ENCODE assay signal across 1 cellular context in the genomic region with DNA sequence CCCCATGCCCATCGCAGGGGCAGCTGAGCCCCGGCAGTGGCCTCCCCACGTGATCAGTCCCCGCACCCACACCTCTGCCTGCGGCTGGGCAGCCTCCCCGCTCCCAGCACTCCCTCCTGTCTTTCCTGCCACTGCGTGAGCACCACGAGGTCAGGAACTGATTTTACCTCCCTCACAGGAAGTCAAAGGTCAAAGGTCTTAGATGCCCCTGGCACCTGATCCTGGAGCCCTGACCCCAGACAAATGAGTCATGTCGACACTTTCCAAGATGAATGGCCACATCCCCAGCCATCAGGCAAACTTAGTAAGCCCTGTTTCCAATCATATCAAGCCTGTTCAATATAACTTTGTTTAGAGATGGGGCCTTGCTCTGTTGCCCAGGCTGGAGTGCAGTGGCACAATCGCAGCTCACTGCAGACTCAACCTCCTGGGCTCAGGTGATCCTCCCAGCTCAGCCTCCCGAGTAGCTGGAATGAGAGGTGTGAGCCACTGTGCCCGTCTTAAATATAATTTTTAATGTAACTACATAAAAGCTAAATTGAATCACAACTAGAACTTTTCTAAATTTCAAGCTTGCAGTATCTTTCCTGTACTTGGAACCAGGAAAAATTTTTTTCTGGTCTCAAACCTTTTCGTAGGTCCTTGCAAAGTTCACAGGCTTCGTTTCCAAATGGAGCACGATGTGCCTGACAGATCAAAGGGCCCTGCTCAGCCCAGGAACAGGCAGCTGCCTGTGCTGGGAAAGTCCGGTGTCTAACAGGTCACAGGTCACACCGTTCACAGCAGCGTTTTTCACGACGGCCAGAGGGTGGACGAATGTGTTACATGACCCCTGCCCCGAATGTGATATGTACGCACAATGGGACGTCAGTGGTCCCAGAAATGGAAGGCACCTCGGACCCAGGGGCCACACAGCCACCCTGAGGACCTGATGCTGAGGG.
TF ChIP-seq lines count a peak whose summit lies in the region.

No MANE protein-coding gene starts in this region.

TF ChIP-seq in HepG2, 621 proteins besides CTCF, POLR2A, EP300 and RAD21 (continued from another document and continues in another):
- TF ChIP-seq, protein P1, sequence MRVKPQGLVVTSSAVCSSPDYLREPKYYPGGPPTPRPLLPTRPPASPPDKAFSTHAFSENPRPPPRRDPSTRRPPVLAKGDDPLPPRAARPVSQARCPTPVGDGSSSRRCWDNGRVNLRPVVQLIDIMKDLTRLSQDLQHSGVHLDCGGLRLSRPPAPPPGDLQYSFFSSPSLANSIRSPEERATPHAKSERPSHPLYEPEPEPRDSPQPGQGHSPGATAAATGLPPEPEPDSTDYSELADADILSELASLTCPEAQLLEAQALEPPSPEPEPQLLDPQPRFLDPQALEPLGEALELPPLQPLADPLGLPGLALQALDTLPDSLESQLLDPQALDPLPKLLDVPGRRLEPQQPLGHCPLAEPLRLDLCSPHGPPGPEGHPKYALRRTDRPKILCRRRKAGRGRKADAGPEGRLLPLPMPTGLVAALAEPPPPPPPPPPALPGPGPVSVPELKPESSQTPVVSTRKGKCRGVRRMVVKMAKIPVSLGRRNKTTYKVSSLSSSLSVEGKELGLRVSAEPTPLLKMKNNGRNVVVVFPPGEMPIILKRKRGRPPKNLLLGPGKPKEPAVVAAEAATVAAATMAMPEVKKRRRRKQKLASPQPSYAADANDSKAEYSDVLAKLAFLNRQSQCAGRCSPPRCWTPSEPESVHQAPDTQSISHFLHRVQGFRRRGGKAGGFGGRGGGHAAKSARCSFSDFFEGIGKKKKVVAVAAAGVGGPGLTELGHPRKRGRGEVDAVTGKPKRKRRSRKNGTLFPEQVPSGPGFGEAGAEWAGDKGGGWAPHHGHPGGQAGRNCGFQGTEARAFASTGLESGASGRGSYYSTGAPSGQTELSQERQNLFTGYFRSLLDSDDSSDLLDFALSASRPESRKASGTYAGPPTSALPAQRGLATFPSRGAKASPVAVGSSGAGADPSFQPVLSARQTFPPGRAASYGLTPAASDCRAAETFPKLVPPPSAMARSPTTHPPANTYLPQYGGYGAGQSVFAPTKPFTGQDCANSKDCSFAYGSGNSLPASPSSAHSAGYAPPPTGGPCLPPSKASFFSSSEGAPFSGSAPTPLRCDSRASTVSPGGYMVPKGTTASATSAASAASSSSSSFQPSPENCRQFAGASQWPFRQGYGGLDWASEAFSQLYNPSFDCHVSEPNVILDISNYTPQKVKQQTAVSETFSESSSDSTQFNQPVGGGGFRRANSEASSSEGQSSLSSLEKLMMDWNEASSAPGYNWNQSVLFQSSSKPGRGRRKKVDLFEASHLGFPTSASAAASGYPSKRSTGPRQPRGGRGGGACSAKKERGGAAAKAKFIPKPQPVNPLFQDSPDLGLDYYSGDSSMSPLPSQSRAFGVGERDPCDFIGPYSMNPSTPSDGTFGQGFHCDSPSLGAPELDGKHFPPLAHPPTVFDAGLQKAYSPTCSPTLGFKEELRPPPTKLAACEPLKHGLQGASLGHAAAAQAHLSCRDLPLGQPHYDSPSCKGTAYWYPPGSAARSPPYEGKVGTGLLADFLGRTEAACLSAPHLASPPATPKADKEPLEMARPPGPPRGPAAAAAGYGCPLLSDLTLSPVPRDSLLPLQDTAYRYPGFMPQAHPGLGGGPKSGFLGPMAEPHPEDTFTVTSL (CRISPR knock-in tag; IDR thresholded peaks at IDR 0.05; ENCODE audit: borderline replicate concordance) = peak; percentile 85
- TF ChIP-seq BCL6 (CRISPR knock-in tag; IDR thresholded peaks at IDR 0.05) (peak; percentile 67), ZNF589 (CRISPR knock-in tag; conservative IDR thresholded peaks at IDR 0.05) (no peak; the same call in 1 of the 2 replicates), RARG (CRISPR knock-in tag; IDR thresholded peaks at IDR 0.05; ENCODE audit: low read depth) (no peak), ZNF264 (CRISPR knock-in tag; IDR thresholded peaks at IDR 0.05) (peak; percentile 74; the same call in 1 of the 2 replicates), ZNF709 (CRISPR knock-in tag; IDR thresholded peaks at IDR 0.05) (peak; percentile 43; the same call in 1 of the 2 replicates), SIX4 (CRISPR knock-in tag; IDR thresholded peaks at IDR 0.05) (no peak), MAFF (IDR thresholded peaks at IDR 0.05; ENCODE audit: low read depth, low read length) (no peak), CCDC6 (CRISPR knock-in tag; IDR thresholded peaks at IDR 0.05) (peak; percentile 54; the same call in 1 of the 2 replicates), ZBTB38 (CRISPR knock-in tag; IDR thresholded peaks at IDR 0.05) (peak; percentile 77), MLLT10 (CRISPR knock-in tag; IDR thresholded peaks at IDR 0.05) (no peak), ESRRA (CRISPR knock-in tag; IDR thresholded peaks at IDR 0.05; ENCODE audit: low read depth) (peak; percentile 69), GZF1 (CRISPR knock-in tag; IDR thresholded peaks at IDR 0.05) (no peak), SNAI1 (CRISPR knock-in tag; IDR thresholded peaks at IDR 0.05; ENCODE audit: borderline replicate concordance) (0 out of 2 replicates have a peak, but pooled peaks have one; percentile 55), ZNF841 (CRISPR knock-in tag; IDR thresholded peaks at IDR 0.05; ENCODE audit: borderline replicate concordance) (no peak)
- TF ChIP-seq, protein P2, sequence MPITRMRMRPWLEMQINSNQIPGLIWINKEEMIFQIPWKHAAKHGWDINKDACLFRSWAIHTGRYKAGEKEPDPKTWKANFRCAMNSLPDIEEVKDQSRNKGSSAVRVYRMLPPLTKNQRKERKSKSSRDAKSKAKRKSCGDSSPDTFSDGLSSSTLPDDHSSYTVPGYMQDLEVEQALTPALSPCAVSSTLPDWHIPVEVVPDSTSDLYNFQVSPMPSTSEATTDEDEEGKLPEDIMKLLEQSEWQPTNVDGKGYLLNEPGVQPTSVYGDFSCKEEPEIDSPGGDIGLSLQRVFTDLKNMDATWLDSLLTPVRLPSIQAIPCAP (CRISPR knock-in tag; IDR thresholded peaks at IDR 0.05; ENCODE audit: low read depth) = no peak
- TF ChIP-seq, protein P3, sequence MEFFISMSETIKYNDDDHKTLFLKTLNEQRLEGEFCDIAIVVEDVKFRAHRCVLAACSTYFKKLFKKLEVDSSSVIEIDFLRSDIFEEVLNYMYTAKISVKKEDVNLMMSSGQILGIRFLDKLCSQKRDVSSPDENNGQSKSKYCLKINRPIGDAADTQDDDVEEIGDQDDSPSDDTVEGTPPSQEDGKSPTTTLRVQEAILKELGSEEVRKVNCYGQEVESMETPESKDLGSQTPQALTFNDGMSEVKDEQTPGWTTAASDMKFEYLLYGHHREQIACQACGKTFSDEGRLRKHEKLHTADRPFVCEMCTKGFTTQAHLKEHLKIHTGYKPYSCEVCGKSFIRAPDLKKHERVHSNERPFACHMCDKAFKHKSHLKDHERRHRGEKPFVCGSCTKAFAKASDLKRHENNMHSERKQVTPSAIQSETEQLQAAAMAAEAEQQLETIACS (CRISPR knock-in tag; IDR thresholded peaks at IDR 0.05) = no peak
- TF ChIP-seq, protein P4, sequence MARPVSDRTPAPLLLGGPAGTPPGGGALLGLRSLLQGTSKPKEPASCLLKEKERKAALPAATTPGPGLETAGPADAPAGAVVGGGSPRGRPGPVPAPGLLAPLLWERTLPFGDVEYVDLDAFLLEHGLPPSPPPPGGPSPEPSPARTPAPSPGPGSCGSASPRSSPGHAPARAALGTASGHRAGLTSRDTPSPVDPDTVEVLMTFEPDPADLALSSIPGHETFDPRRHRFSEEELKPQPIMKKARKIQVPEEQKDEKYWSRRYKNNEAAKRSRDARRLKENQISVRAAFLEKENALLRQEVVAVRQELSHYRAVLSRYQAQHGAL (CRISPR knock-in tag; IDR thresholded peaks at IDR 0.05; ENCODE audit: not compliant biosample characterization) = no peak
- TF ChIP-seq, protein P5, sequence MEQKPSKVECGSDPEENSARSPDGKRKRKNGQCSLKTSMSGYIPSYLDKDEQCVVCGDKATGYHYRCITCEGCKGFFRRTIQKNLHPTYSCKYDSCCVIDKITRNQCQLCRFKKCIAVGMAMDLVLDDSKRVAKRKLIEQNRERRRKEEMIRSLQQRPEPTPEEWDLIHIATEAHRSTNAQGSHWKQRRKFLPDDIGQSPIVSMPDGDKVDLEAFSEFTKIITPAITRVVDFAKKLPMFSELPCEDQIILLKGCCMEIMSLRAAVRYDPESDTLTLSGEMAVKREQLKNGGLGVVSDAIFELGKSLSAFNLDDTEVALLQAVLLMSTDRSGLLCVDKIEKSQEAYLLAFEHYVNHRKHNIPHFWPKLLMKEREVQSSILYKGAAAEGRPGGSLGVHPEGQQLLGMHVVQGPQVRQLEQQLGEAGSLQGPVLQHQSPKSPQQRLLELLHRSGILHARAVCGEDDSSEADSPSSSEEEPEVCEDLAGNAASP (CRISPR knock-in tag; IDR thresholded peaks at IDR 0.05; ENCODE audit: borderline replicate concordance) = peak; percentile 70; the same call in 1 of the 2 replicates
- TF ChIP-seq, protein P6, sequence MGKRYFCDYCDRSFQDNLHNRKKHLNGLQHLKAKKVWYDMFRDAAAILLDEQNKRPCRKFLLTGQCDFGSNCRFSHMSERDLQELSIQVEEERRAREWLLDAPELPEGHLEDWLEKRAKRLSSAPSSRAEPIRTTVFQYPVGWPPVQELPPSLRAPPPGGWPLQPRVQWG (CRISPR knock-in tag; IDR thresholded peaks at IDR 0.05; ENCODE audit: borderline replicate concordance, low read depth) = no peak
- TF ChIP-seq, protein P7, sequence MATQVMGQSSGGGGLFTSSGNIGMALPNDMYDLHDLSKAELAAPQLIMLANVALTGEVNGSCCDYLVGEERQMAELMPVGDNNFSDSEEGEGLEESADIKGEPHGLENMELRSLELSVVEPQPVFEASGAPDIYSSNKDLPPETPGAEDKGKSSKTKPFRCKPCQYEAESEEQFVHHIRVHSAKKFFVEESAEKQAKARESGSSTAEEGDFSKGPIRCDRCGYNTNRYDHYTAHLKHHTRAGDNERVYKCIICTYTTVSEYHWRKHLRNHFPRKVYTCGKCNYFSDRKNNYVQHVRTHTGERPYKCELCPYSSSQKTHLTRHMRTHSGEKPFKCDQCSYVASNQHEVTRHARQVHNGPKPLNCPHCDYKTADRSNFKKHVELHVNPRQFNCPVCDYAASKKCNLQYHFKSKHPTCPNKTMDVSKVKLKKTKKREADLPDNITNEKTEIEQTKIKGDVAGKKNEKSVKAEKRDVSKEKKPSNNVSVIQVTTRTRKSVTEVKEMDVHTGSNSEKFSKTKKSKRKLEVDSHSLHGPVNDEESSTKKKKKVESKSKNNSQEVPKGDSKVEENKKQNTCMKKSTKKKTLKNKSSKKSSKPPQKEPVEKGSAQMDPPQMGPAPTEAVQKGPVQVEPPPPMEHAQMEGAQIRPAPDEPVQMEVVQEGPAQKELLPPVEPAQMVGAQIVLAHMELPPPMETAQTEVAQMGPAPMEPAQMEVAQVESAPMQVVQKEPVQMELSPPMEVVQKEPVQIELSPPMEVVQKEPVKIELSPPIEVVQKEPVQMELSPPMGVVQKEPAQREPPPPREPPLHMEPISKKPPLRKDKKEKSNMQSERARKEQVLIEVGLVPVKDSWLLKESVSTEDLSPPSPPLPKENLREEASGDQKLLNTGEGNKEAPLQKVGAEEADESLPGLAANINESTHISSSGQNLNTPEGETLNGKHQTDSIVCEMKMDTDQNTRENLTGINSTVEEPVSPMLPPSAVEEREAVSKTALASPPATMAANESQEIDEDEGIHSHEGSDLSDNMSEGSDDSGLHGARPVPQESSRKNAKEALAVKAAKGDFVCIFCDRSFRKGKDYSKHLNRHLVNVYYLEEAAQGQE (IDR thresholded peaks at IDR 0.05; ENCODE audit: borderline replicate concordance in 1 of 2, low read depth in 1 of 2, low read length in 2 of 2) = no peak; a peak in 1 of 4 replicates
- TF ChIP-seq, protein P8, sequence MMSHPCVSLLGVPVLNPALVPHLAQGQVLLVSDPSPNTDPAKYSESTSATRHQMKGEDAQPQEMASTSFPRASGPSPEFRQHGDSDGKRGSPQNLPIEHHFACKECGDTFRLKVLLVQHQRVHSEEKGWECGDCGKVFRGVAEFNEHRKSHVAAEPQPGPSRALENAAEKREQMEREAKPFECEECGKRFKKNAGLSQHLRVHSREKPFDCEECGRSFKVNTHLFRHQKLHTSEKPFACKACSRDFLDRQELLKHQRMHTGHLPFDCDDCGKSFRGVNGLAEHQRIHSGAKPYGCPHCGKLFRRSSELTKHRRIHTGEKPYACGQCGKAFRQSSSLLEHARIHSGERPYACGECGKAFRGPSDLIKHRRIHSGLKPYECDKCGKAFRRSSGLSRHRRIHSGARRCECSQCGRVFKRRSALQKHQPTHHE (CRISPR knock-in tag; IDR thresholded peaks at IDR 0.05; ENCODE audit: borderline replicate concordance) = no peak
- TF ChIP-seq, protein P9, sequence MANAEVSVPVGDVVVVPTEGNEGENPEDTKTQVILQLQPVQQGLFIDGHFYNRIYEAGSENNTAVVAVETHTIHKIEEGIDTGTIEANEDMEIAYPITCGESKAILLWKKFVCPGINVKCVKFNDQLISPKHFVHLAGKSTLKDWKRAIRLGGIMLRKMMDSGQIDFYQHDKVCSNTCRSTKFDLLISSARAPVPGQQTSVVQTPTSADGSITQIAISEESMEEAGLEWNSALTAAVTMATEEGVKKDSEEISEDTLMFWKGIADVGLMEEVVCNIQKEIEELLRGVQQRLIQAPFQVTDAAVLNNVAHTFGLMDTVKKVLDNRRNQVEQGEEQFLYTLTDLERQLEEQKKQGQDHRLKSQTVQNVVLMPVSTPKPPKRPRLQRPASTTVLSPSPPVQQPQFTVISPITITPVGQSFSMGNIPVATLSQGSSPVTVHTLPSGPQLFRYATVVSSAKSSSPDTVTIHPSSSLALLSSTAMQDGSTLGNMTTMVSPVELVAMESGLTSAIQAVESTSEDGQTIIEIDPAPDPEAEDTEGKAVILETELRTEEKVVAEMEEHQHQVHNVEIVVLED (CRISPR knock-in tag; IDR thresholded peaks at IDR 0.05; ENCODE audit: borderline replicate concordance) = no peak
- TF ChIP-seq, protein P10, sequence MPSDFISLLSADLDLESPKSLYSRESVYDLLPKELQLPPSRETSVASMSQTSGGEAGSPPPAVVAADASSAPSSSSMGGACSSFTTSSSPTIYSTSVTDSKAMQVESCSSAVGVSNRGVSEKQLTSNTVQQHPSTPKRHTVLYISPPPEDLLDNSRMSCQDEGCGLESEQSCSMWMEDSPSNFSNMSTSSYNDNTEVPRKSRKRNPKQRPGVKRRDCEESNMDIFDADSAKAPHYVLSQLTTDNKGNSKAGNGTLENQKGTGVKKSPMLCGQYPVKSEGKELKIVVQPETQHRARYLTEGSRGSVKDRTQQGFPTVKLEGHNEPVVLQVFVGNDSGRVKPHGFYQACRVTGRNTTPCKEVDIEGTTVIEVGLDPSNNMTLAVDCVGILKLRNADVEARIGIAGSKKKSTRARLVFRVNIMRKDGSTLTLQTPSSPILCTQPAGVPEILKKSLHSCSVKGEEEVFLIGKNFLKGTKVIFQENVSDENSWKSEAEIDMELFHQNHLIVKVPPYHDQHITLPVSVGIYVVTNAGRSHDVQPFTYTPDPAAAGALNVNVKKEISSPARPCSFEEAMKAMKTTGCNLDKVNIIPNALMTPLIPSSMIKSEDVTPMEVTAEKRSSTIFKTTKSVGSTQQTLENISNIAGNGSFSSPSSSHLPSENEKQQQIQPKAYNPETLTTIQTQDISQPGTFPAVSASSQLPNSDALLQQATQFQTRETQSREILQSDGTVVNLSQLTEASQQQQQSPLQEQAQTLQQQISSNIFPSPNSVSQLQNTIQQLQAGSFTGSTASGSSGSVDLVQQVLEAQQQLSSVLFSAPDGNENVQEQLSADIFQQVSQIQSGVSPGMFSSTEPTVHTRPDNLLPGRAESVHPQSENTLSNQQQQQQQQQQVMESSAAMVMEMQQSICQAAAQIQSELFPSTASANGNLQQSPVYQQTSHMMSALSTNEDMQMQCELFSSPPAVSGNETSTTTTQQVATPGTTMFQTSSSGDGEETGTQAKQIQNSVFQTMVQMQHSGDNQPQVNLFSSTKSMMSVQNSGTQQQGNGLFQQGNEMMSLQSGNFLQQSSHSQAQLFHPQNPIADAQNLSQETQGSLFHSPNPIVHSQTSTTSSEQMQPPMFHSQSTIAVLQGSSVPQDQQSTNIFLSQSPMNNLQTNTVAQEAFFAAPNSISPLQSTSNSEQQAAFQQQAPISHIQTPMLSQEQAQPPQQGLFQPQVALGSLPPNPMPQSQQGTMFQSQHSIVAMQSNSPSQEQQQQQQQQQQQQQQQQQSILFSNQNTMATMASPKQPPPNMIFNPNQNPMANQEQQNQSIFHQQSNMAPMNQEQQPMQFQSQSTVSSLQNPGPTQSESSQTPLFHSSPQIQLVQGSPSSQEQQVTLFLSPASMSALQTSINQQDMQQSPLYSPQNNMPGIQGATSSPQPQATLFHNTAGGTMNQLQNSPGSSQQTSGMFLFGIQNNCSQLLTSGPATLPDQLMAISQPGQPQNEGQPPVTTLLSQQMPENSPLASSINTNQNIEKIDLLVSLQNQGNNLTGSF (CRISPR knock-in tag; IDR thresholded peaks at IDR 0.05) = 0 out of 2 replicates have a peak, but pooled peaks have one; percentile 35
